ENCODE assay signal across 8 cellular contexts in the genomic region with DNA sequence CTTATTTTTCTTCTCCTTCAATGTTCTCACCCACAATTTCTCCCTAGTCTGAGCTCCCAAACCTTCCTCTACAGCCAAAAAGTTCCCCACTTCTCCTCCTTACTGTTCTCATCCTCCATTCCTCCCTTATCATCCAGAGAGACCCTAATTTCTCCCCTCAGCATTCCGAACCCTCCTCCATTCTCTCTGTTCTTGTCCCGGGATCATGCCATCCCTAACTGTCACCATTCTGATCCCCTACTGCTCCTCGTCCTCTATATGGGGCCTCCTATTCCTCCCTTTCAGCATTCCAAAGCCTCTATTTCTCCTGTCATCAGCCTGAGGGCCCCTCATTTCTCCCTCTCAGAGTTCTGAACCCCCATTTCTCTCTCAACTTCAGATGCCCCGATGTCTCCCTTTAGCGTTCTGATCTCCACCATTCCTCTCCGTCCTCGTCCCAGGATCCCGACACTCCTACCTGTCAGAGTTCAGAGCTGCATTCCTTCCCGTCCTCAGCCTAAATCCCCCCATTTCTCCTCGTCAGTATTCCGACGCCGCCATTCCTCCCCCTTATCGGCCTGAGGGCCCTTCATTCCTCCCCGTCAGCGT. TPM values are rescaled to one million over a fixed set of nuclear protein-coding genes. Genes with fewer than 3 reads are reported as not detected.
A peak's percentile ranks its signal among the peaks of the same experiment; 100 is the strongest.
DNase-seq lines count a peak whose midpoint lies in the region; ATAC-seq and TF ChIP-seq lines count a peak whose summit lies in the region.

No MANE protein-coding gene starts in this region.

- H3K9me3 ChIP-seq in CD4-positive, alpha-beta memory T cell (ENCODE audit: control insufficient read depth in 1 of 2, low read length in 2 of 2) = no peaks in the 10 kb centered on the region
- H3K9me3 ChIP-seq in OCI-LY7 (ENCODE audit: low read length) (no peaks in the 10 kb centered on the region), neutrophil (no peaks in the 10 kb centered on the region)

- peak overlapping the region; percentile 97 for H3K4me2 ChIP-seq in OCI-LY7 (ENCODE audit: low read length)

- no peaks in the 10 kb centered on the region for H4K20me1 ChIP-seq in OCI-LY7 (ENCODE audit: insufficient read depth, low read length)

- peaks cover 0 to 2% (median 0%) of the 10 kb centered on the region in 8 donors for H3K9me3 Mint-ChIP-seq in CD4-positive, alpha-beta memory T cell
- H3K9me3 Mint-ChIP-seq in endothelial cell (ENCODE audit: unreplicated experiment) = no peaks in the 10 kb centered on the region

- H3K4me1 ChIP-seq in CD4-positive, alpha-beta memory T cell (ENCODE audit: insufficient read depth, low read length) = peaks cover 32% of the 10 kb centered on the region
- H3K4me1 ChIP-seq in OCI-LY7 (ENCODE audit: insufficient read depth, low read length, poor library complexity, severe bottlenecking) (peaks cover 24% of the 10 kb centered on the region), neutrophil (ENCODE audit: control insufficient read depth in 1 of 2, insufficient read depth in 1 of 2, low read depth in 1 of 2, low read length in 1 of 2) (peaks cover 21 to 28% of the 10 kb centered on the region in 2 experiments)

- peak overlapping the region; percentile 88 to 99 (median 98) for H3K27ac Mint-ChIP-seq in CD4-positive, alpha-beta memory T cell
- H3K27ac Mint-ChIP-seq in endothelial cell (ENCODE audit: unreplicated experiment) = peak overlapping the region; percentile 74

- intact Hi-C loops in CD4-positive, alpha-beta memory T cell (cut with micrococcal nuclease) = loop anchor here (1.0 to 10.0 kb wide), 7 partner anchors 14 to 1336 kb away; partner anchors contain the start of genes CFAP53, ME2, RPL17 and SKA1
- intact Hi-C loops in OCI-LY7 (cut with micrococcal nuclease; ENCODE audit: unreplicated experiment) = loop anchor here (1.0 kb wide), 1 partner anchor 14 kb away; the partner anchor contains the start of gene CFAP53

- peak overlapping the region; percentile 95 for H3K27ac ChIP-seq in CD4-positive, alpha-beta memory T cell (ENCODE audit: low read depth, low read length)
- H3K27ac ChIP-seq in OCI-LY7 (ENCODE audit: low read depth, low read length, poor library complexity, severe bottlenecking) (peak overlapping the region; percentile 69), neutrophil (peak overlapping the region; percentile 92)

- H3K9me2 ChIP-seq in OCI-LY7 (ENCODE audit: insufficient read depth, low read length) = no peaks in the 10 kb centered on the region

- peaks cover 40 to 74% of the 10 kb centered on the region in 2 donors for H3K36me3 Mint-ChIP-seq in CD4-positive, alpha-beta memory T cell
- H3K36me3 Mint-ChIP-seq in endothelial cell (ENCODE audit: low read depth, unreplicated experiment) = peaks cover 34% of the 10 kb centered on the region

- no peak for DNase-seq in CD4-positive, alpha-beta memory T cell
- no peak for DNase-seq in OCI-LY7 (ENCODE audit: low spot score)
- DNase-seq in endothelial cell (ENCODE audit: low spot score) = no peak
- no peak for DNase-seq in HUDEP-2 (lab: John Stamatoyannopoulos, UW; ENCODE audit: unreplicated experiment in 76 of 76)
- DNase-seq in H4 (ENCODE audit: low spot score) = no peak

- no peak for TF ChIP-seq CTCF in OCI-LY7 (conservative IDR thresholded peaks at IDR 0.05; ENCODE audit: low read length)
- no peak for TF ChIP-seq CTCF in endothelial cell (IDR thresholded peaks at IDR 0.05; ENCODE audit: unreplicated experiment)
- no peak for TF ChIP-seq CTCF in neutrophil (IDR thresholded peaks at IDR 0.05)

- H3K4me3 Mint-ChIP-seq in CD4-positive, alpha-beta memory T cell = peak overlapping the region; percentile 96 to 99 (median 98)
- H3K4me3 Mint-ChIP-seq in endothelial cell (ENCODE audit: unreplicated experiment) = peak overlapping the region; percentile 99

- ATAC-seq in HG02610 (IDR thresholded peaks at IDR 0.05; ENCODE audit: unreplicated experiment) = no peak
- no peak for ATAC-seq in HG03135 (IDR thresholded peaks at IDR 0.05; ENCODE audit: unreplicated experiment)

- no peaks in the 10 kb centered on the region for H3K27me3 Mint-ChIP-seq in CD4-positive, alpha-beta memory T cell
- peaks cover 28% of the 10 kb centered on the region for H3K27me3 Mint-ChIP-seq in endothelial cell (ENCODE audit: unreplicated experiment)

- peaks cover 39% of the 10 kb centered on the region for H3K36me3 ChIP-seq in CD4-positive, alpha-beta memory T cell (ENCODE audit: insufficient read depth, low read length)
- H3K36me3 ChIP-seq in OCI-LY7 (ENCODE audit: insufficient read depth, low read length) (peaks cover 74% of the 10 kb centered on the region), neutrophil (peaks cover 69% of the 10 kb centered on the region)

- H3K4me3 ChIP-seq in CD4-positive, alpha-beta memory T cell (ENCODE audit: low read length in 2 of 2) = peak overlapping the region; percentile 45 to 97
- peak overlapping the region; percentile 93 for H3K4me3 ChIP-seq in OCI-LY7 (ENCODE audit: low read depth, low read length, poor library complexity, severe bottlenecking)
- peak overlapping the region; percentile 85 to 100 for H3K4me3 ChIP-seq in neutrophil (ENCODE audit: low read depth in 1 of 2, low read length in 1 of 2)

- no TSS peak for BruUV-seq in OCI-LY7 (replicated peaks; lab: Mats Ljungman, UMichigan)

- peaks cover 29% of the 10 kb centered on the region; the same call in 1 of the 2 replicates for H3K79me2 ChIP-seq in OCI-LY7 (ENCODE audit: insufficient read depth, low read depth, low read length)

- no peaks in the 10 kb centered on the region for H3K27me3 ChIP-seq in CD4-positive, alpha-beta memory T cell (ENCODE audit: insufficient read depth, low read length)
- H3K27me3 ChIP-seq in neutrophil = no peaks in the 10 kb centered on the region

- H2AFZ ChIP-seq in OCI-LY7 (ENCODE audit: low read length) = peak overlapping the region; percentile 35; the same call in 1 of the 2 replicates

- CTCF ChIA-PET in CD4-positive, alpha-beta memory T cell (lab: Charles Lee; ENCODE audit: partially characterized antibody) = interaction anchor here (1.2 to 2.3 kb wide), 6 partner anchors 9 to 76 kb away, joined by 3 to 19 read pairs (median 8); partner anchors contain the start of gene CFAP53
- CTCF ChIA-PET in OCI-LY7 (lab: Charles Lee; ENCODE audit: unreplicated experiment) = no interaction called here

- POLR2A ChIA-PET in CD4-positive, alpha-beta memory T cell (lab: Charles Lee; ENCODE audit: partially characterized antibody) = interaction anchor here (1.2 to 3.7 kb wide), 8 partner anchors 9 to 793 kb away, joined by 3 to 68 read pairs (median 6); partner anchors contain the start of genes C18orf32, CFAP53 and SKA1
- POLR2A ChIA-PET in OCI-LY7 (lab: Charles Lee) = interaction anchor here (0.7 to 1.1 kb wide), 2 partner anchors 10 to 57 kb away, joined by 3 read pairs; no protein-coding TSS in a partner anchor

- peaks cover 27 to 54% (median 43%) of the 10 kb centered on the region in 4 donors for H3K4me1 Mint-ChIP-seq in CD4-positive, alpha-beta memory T cell
- H3K4me1 Mint-ChIP-seq in endothelial cell (ENCODE audit: unreplicated experiment) = peaks cover 21% of the 10 kb centered on the region

RNA-seq across cellular contexts. Expression of gene MBD1, which starts 0.5 kb away (rescaled TPM):
- total RNA-seq in CD4-positive, alpha-beta memory T cell = 100 to 1,000 TPM; 135 to 144 TPM
- polyA plus RNA-seq in CD4-positive, alpha-beta memory T cell = 10 to 100 TPM; 24.5 to 39.2 TPM
- 39.8 and 42.2 TPM in 2 replicates for total RNA-seq in OCI-LY7 (2014; rRNA removed; shearing (Covaris generic))
- total RNA-seq in OCI-LY7 (2022) (44.1 and 47.3 TPM in 2 replicates), endothelial cell (ENCODE audit: unreplicated experiment) (65.1 TPM)
- 28.4 and 36.2 TPM in 2 replicates for total RNA-seq in H4 (2014; rRNA removed; shearing (Covaris generic))

RNA-seq across cellular contexts. Expression of gene CXXC1, which starts 6.7 kb away (rescaled TPM):
- 100 to 1,000 TPM; 165 to 191 TPM for total RNA-seq in CD4-positive, alpha-beta memory T cell
- 10 to 100 TPM; 38.1 to 80.8 TPM for polyA plus RNA-seq in CD4-positive, alpha-beta memory T cell
- total RNA-seq in OCI-LY7 (2014; rRNA removed; shearing (Covaris generic)) = 54.4 and 61.7 TPM in 2 replicates
- total RNA-seq in OCI-LY7 (2022) (79.1 and 97.4 TPM in 2 replicates), endothelial cell (ENCODE audit: unreplicated experiment) (71.7 TPM)
- 22.7 and 25.3 TPM in 2 replicates for total RNA-seq in H4 (2014; rRNA removed; shearing (Covaris generic))

RNA-seq across cellular contexts. Expression of gene CFAP53, which starts 14.5 kb away (rescaled TPM):
- 1 to 10 TPM; 1.4 to 1.6 TPM for total RNA-seq in CD4-positive, alpha-beta memory T cell
- under 1 TPM; 0.10 to 0.13 TPM for polyA plus RNA-seq in CD4-positive, alpha-beta memory T cell
- total RNA-seq in OCI-LY7 (2014; rRNA removed; shearing (Covaris generic)) = 0.57 TPM in 1 of 2 replicates, not detected in the other
- 0.52 and 0.86 TPM in 2 replicates for total RNA-seq in OCI-LY7 (2022)
- total RNA-seq in endothelial cell (ENCODE audit: unreplicated experiment) = 0.56 TPM
- 1.0 TPM in 1 of 2 replicates, not detected in the other for total RNA-seq in H4 (2014; rRNA removed; shearing (Covaris generic))
